ENCODE assay signal across 1 cellular context in genomic region chr15:91866971-91867372, GRCh38.
TF ChIP-seq lines count a peak whose summit lies in the region.

No MANE protein-coding gene starts in this region.

TF ChIP-seq in HepG2, 621 proteins besides CTCF, POLR2A, EP300 and RAD21:
- TF ChIP-seq SALL1 (CRISPR knock-in tag; IDR thresholded peaks at IDR 0.05): no peak
- no peak for TF ChIP-seq SAP130 (CRISPR knock-in tag; IDR thresholded peaks at IDR 0.05; ENCODE audit: low read depth)
- TF ChIP-seq, protein P1, sequence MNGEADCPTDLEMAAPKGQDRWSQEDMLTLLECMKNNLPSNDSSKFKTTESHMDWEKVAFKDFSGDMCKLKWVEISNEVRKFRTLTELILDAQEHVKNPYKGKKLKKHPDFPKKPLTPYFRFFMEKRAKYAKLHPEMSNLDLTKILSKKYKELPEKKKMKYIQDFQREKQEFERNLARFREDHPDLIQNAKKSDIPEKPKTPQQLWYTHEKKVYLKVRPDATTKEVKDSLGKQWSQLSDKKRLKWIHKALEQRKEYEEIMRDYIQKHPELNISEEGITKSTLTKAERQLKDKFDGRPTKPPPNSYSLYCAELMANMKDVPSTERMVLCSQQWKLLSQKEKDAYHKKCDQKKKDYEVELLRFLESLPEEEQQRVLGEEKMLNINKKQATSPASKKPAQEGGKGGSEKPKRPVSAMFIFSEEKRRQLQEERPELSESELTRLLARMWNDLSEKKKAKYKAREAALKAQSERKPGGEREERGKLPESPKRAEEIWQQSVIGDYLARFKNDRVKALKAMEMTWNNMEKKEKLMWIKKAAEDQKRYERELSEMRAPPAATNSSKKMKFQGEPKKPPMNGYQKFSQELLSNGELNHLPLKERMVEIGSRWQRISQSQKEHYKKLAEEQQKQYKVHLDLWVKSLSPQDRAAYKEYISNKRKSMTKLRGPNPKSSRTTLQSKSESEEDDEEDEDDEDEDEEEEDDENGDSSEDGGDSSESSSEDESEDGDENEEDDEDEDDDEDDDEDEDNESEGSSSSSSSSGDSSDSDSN (CRISPR knock-in tag; IDR thresholded peaks at IDR 0.05): no peak
- no peak for TF ChIP-seq JUN (CRISPR knock-in tag; IDR thresholded peaks at IDR 0.05)
TF ChIP-seq in HepG2: peak in this region for 0.
